Comparison of ENCODE assay signal across 16 cellular contexts in genomic region chr16:3873482-3874173, GRCh38. TPM values are rescaled to one million over a fixed set of nuclear protein-coding genes. Genes with fewer than 3 reads are reported as not detected.
DNase-seq lines count a peak whose midpoint lies in the region; ATAC-seq, FAIRE-seq and TF ChIP-seq lines count a peak whose summit lies in the region.
"Had no signal": no experiment of that assay in that cellular context is flagged by ENCODE, and none has a peak within 500 bp of the region (broad histone marks: within the 10 kb centered on the region; RNA-seq: fewer than 3 reads in every experiment).

No MANE protein-coding gene starts in this region.

- peak overlapping the region; percentile 10 for H3K27ac Mint-ChIP-seq in activated T-helper 17 cell treated with anti-CD3 and anti-CD28 coated beads, Interleukin-2, amount 50 U/mL, for 72 hours
- H3K27ac Mint-ChIP-seq: activated CD4-positive, alpha-beta memory T cell treated with anti-CD3 and anti-CD28 coated beads, Interleukin-2, amount 10 ng/mL, durations not matched to agents 7 days and 5 days had no signal

- DNase-seq in left ventricle myocardium inferior (no peak), sciatic nerve (ENCODE audit: low spot score) (no peak), Peyer's patch (no peak), D721Med (ENCODE audit: insufficient read length, low spot score) (no peak)
- DNase-seq: activated CD4-positive, alpha-beta memory T cell treated with anti-CD3 and anti-CD28 coated beads, Interleukin-2, amount 10 ng/mL, durations not matched to agents 7 days and 5 days; activated naive CD4-positive, alpha-beta T cell; esophagus squamous epithelium; islet precursor cell; NCI-H1436; testis had no signal

- H3K4me3 Mint-ChIP-seq in activated T-helper 17 cell treated with anti-CD3 and anti-CD28 coated beads, Interleukin-2, amount 50 U/mL, for 72 hours: no peak overlapping the region
- H3K4me3 Mint-ChIP-seq: activated CD4-positive, alpha-beta memory T cell treated with anti-CD3 and anti-CD28 coated beads, Interleukin-2, amount 10 ng/mL, durations not matched to agents 7 days and 5 days had no signal

- H3K79me2 ChIP-seq in DOHH2 (ENCODE audit: control insufficient read depth, low read length): peaks cover 100% of the 10 kb centered on the region

- no peak for ATAC-seq in activated T-helper 17 cell treated with anti-CD3 and anti-CD28 coated beads, Interleukin-2, amount 50 U/mL, for 72 hours (replicated peaks)
- ATAC-seq in sciatic nerve (peak; percentile 43), HG03457 (IDR thresholded peaks at IDR 0.05; ENCODE audit: unreplicated experiment) (no peak), HG02870 (IDR thresholded peaks at IDR 0.05; ENCODE audit: unreplicated experiment) (no peak)

- H3K36me3 Mint-ChIP-seq in activated T-helper 17 cell treated with anti-CD3 and anti-CD28 coated beads, Interleukin-2, amount 50 U/mL, for 72 hours (ENCODE audit: low read depth): peaks cover 26% of the 10 kb centered on the region

- no peak overlapping the region for H3K27ac ChIP-seq in DOHH2 (ENCODE audit: low read depth, low read length)
- H3K27ac ChIP-seq in left ventricle myocardium inferior (replicated peaks): peak overlapping the region; percentile 18
- H3K27ac ChIP-seq in Peyer's patch: no peak overlapping the region
- H3K27ac ChIP-seq: KMS-11, testis had no signal

- no peak for FAIRE-seq in D721Med (lab: Jason Lieb, UNC)
- FAIRE-seq: colon had no signal

- peaks cover 69% of the 10 kb centered on the region for H3K4me1 Mint-ChIP-seq in activated T-helper 17 cell treated with anti-CD3 and anti-CD28 coated beads, Interleukin-2, amount 50 U/mL, for 72 hours

- H3K27me3 Mint-ChIP-seq in activated T-helper 17 cell treated with anti-CD3 and anti-CD28 coated beads, Interleukin-2, amount 50 U/mL, for 72 hours: no peaks in the 10 kb centered on the region
- H3K27me3 Mint-ChIP-seq: activated CD4-positive, alpha-beta memory T cell treated with anti-CD3 and anti-CD28 coated beads, Interleukin-2, amount 10 ng/mL, durations not matched to agents 7 days and 5 days had no signal

- no peak for TF ChIP-seq POLR2A in Peyer's patch (IDR thresholded peaks at IDR 0.05)

- no peaks in the 10 kb centered on the region for H3K27me3 ChIP-seq in DOHH2 (ENCODE audit: control insufficient read depth, low read length)
- no peaks in the 10 kb centered on the region for H3K27me3 ChIP-seq in left ventricle myocardium inferior (ENCODE audit: low read depth)
- no peaks in the 10 kb centered on the region for H3K27me3 ChIP-seq in Peyer's patch
- H3K27me3 ChIP-seq: esophagus squamous epithelium, testis had no signal

- H4K20me1 ChIP-seq in DOHH2 (ENCODE audit: control insufficient read depth, insufficient read depth, low read depth, low read length): peaks cover 76% of the 10 kb centered on the region

- H3K4me2 ChIP-seq in DOHH2 (ENCODE audit: low read length): peak overlapping the region; percentile 12; the same call in 1 of the 2 replicates
- H3K4me2 ChIP-seq: KMS-11 had no signal

- intact Hi-C loops in left ventricle myocardium inferior (cut with micrococcal nuclease) (no loop called here), sciatic nerve (cut with DNase I) (no loop called here)

- H3F3A ChIP-seq in DOHH2 (ENCODE audit: control insufficient read depth, insufficient read depth): 0 out of 2 replicates have a peak, but pooled peaks cover 7% of the 10 kb centered on the region

- no peaks in the 10 kb centered on the region for H3K9me3 ChIP-seq in DOHH2 (ENCODE audit: control insufficient read depth, insufficient read depth, low read length)
- H3K9me3 ChIP-seq in left ventricle myocardium inferior (replicated peaks): no peaks in the 10 kb centered on the region
- no peaks in the 10 kb centered on the region for H3K9me3 ChIP-seq in Peyer's patch
- H3K9me3 ChIP-seq: esophagus squamous epithelium, testis had no signal

- TF ChIP-seq CTCF in DOHH2 (IDR thresholded peaks at IDR 0.05; ENCODE audit: low read depth, low read length, poor library complexity, severe bottlenecking) (no peak), left ventricle myocardium inferior (IDR thresholded peaks at IDR 0.05; ENCODE audit: borderline replicate concordance) (no peak), Peyer's patch (IDR thresholded peaks at IDR 0.05) (no peak), D721Med (IDR thresholded peaks at IDR 0.05; ENCODE audit: insufficient read depth, missing control alignments) (no peak)

- no peaks in the 10 kb centered on the region for H3K9me3 Mint-ChIP-seq in activated T-helper 17 cell treated with anti-CD3 and anti-CD28 coated beads, Interleukin-2, amount 50 U/mL, for 72 hours
- H3K9me3 Mint-ChIP-seq: activated CD4-positive, alpha-beta memory T cell treated with anti-CD3 and anti-CD28 coated beads, Interleukin-2, amount 10 ng/mL, durations not matched to agents 7 days and 5 days had no signal

- peaks cover 33% of the 10 kb centered on the region for H3K36me3 ChIP-seq in DOHH2 (ENCODE audit: control insufficient read depth, low read length)
- H3K36me3 ChIP-seq in left ventricle myocardium inferior: no peaks in the 10 kb centered on the region
- no peaks in the 10 kb centered on the region for H3K36me3 ChIP-seq in Peyer's patch
- H3K36me3 ChIP-seq: esophagus squamous epithelium had no signal

- H3K4me1 ChIP-seq in DOHH2 (ENCODE audit: control insufficient read depth, low read length) (peaks cover 66% of the 10 kb centered on the region), left ventricle myocardium inferior (peaks cover 99% of the 10 kb centered on the region), Peyer's patch (peaks cover 5 to 88% (median 28%) of the 10 kb centered on the region in 4 donors)

- no peak overlapping the region for H3K4me3 ChIP-seq in DOHH2 (ENCODE audit: low read length)
- no peak overlapping the region for H3K4me3 ChIP-seq in left ventricle myocardium inferior
- H3K4me3 ChIP-seq in Peyer's patch: no peak overlapping the region
- H3K4me3 ChIP-seq: testis had no signal

- no peaks in the 10 kb centered on the region for H3K9me2 ChIP-seq in DOHH2 (replicated peaks; ENCODE audit: control insufficient read depth, low read length)

RNA-seq across cellular contexts. Expression of gene CREBBP, which starts 6.9 kb away (rescaled TPM):
- total RNA-seq in activated T-helper 17 cell treated with anti-CD3 and anti-CD28 coated beads, Interleukin-2, amount 50 U/mL, for 72 hours: 10 to 100 TPM; 55.7 to 58.2 TPM
- total RNA-seq in left ventricle myocardium inferior (33.5 TPM), sciatic nerve (120 TPM), Peyer's patch (100 to 1,000 TPM in 3 of 4 donors, 10 to 100 TPM in 1; 84.2 to 238 (median 140) TPM)
